ENCODE assay signal across 1 cellular context in genomic region chr20:5039255-5039657, GRCh38.
TF ChIP-seq lines count a peak whose summit lies in the region.

No MANE protein-coding gene starts in this region.

TF ChIP-seq in GM12878, 131 proteins besides CTCF, POLR2A, EP300 and RAD21 (continued from another document):
- TF ChIP-seq ZBTB40 (IDR thresholded peaks at IDR 0.05; ENCODE audit: borderline replicate concordance) (no peak), NR2C1 (IDR thresholded peaks at IDR 0.05) (no peak), CREB1 (IDR thresholded peaks at IDR 0.05; ENCODE audit: low read depth) (0 out of 2 replicates have a peak, but pooled peaks have one; percentile 18), SUPT20H (IDR thresholded peaks at IDR 0.05; ENCODE audit: borderline replicate concordance, control insufficient read depth, low read depth, low read length) (no peak), ZNF687 (IDR thresholded peaks at IDR 0.05) (peak; percentile 79; the same call in 1 of the 2 replicates), RCOR1 (conservative IDR thresholded peaks at IDR 0.05; ENCODE audit: low read depth, low read length) (no peak), MAX (IDR thresholded peaks at IDR 0.05; ENCODE audit: low read depth, low read length) (no peak), CHD4 (IDR thresholded peaks at IDR 0.05) (no peak)
TF ChIP-seq in GM12878: peak in this region for 40.
